Comparison of ENCODE assay signal across 8 cellular contexts in the genomic region with DNA sequence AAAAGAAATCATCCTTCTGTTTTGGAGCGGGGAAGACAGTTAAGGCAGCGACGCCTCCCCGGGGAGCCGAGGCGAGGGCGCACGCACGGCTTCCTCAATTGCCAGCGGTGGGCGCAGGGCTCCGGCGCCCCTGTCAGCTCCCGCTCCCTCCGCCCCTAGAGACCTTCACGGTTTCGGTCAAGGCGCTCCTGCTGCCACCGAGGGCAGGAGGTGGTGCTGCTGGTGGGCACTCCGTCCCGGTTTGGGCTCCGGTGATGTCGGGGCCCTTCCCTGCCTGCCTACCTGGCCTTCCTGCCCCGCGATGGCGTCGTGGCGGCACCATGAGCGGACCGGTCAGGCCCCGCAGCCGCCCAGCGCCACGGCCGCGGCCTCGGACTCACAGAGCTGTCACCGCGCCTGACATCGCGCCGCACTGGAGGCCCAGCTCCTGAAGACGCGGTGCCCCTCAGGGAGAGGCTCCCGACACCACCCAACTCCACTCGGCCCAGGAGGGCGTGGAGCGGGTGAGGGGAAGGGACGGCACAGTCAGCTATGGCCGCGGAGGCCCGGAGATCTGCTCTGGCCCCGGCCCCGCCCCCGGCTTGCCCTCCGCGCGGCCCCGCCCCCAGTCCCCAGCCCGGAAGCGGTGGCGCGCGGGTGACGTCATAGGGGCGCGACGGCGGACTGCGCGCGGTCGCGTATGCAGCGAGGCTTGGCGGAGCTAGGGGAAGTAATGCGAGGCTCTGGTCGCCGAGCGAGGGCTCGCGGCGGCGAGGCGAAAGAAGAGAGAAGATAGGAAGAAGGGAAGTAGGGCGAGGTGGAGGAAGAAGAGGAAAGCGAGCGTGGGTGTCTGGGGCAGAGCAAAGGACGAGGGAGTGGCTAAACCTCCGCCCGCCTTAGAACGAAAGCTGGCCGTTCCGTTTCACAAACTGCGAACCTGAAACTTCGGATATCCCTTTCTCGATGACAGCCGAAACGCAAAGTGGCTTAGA. TPM values are rescaled to one million over a fixed set of nuclear protein-coding genes. Genes with fewer than 3 reads are reported as not detected.
DNase-seq lines count a peak whose midpoint lies in the region; ATAC-seq and TF ChIP-seq lines count a peak whose summit lies in the region.

A gene with protein sequence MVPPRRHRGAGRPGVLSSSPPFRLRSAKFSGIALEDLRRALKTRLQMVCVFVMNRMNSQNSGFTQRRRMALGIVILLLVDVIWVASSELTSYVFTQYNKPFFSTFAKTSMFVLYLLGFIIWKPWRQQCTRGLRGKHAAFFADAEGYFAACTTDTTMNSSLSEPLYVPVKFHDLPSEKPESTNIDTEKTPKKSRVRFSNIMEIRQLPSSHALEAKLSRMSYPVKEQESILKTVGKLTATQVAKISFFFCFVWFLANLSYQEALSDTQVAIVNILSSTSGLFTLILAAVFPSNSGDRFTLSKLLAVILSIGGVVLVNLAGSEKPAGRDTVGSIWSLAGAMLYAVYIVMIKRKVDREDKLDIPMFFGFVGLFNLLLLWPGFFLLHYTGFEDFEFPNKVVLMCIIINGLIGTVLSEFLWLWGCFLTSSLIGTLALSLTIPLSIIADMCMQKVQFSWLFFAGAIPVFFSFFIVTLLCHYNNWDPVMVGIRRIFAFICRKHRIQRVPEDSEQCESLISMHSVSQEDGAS (minus strand): TSS at position 555 of the 971 bp plus-strand sequence. CDS start 233 bp downstream, at position 322.

- H3K9me3 Mint-ChIP-seq in H9: peaks cover 0 to 3% of the 10 kb centered on the region in 2 experiments; a peak in 2 of 5 replicates
- H3K9me3 Mint-ChIP-seq in nephron: no peaks in the 10 kb centered on the region

- H3K27me3 Mint-ChIP-seq in H9 (ENCODE audit: low read depth) (no peaks in the 10 kb centered on the region), nephron (ENCODE audit: low read depth) (no peaks in the 10 kb centered on the region)

- H4K5ac ChIP-seq in H9 (ENCODE audit: insufficient read length, low read depth, low read length): no peak within 1 kb of the TSS

- H3K27ac ChIP-seq in H9 (ENCODE audit: insufficient read length, low read depth, low read length): no peak within 1 kb of the TSS

- WGBS in H9 (ENCODE audit: extremely low coverage, insufficient read length, low lambda C conversion rate): no CpG with 5 or more reads among the region's 99 CpGs

- peak within 1 kb of the TSS; percentile 87 for H3K4me2 ChIP-seq in H9 (ENCODE audit: insufficient read depth, insufficient read length, low read length)

- no peak within 1 kb of the TSS for H2AK5ac ChIP-seq in H9 (ENCODE audit: insufficient read length, low read length)

- H3K23ac ChIP-seq in H9 (ENCODE audit: insufficient read length, low read depth, low read length): no peak within 1 kb of the TSS

- peak within 1 kb of the TSS; percentile 97 to 99 for H3K4me3 Mint-ChIP-seq in H9
- H3K4me3 Mint-ChIP-seq in nephron: peak within 1 kb of the TSS; percentile 91 to 95 (median 94)

- H3K36me3 Mint-ChIP-seq in H9 (ENCODE audit: insufficient read depth in 1 of 3, low read depth in 3 of 3) (peaks cover 2 to 7% (median 6%) of the 10 kb centered on the region in 3 experiments; a peak in 4 of 7 replicates), nephron (ENCODE audit: low read depth) (peaks cover 11% of the 10 kb centered on the region)

- no peak within 1 kb of the TSS for H3T11ph ChIP-seq in H9 (ENCODE audit: low read length)

- H3K23me2 ChIP-seq in H9 (ENCODE audit: insufficient read length, low read depth, low read length, poor library complexity, severe bottlenecking): peaks cover 6% of the 10 kb centered on the region

- no peak within 1 kb of the TSS for H3K4ac ChIP-seq in H9 (ENCODE audit: low read depth, low read length)

- no peak within 1 kb of the TSS for H2BK120ac ChIP-seq in H9 (ENCODE audit: low read depth, low read length, poor library complexity, severe bottlenecking)

- peaks cover 4% of the 10 kb centered on the region; the same call in 1 of the 2 replicates for H3K79me2 ChIP-seq in H9 (ENCODE audit: insufficient read depth, low read length)

- H3K27ac Mint-ChIP-seq in H9 (peak within 1 kb of the TSS; percentile 96 to 100 (median 99); a peak in 6 of 7 replicates), nephron (peak within 1 kb of the TSS; percentile 96 to 99 (median 98))

- no peaks in the 10 kb centered on the region for H3K27me3 ChIP-seq in H9 (ENCODE audit: insufficient read depth, low read length)

- no peak within 1 kb of the TSS for H3K56ac ChIP-seq in H9 (ENCODE audit: insufficient read length, low read depth, low read length)

- no peaks in the 10 kb centered on the region for H3K4me1 ChIP-seq in H9 (ENCODE audit: insufficient read depth, low read length)

- H4K91ac ChIP-seq in H9 (ENCODE audit: insufficient read length, low read depth, low read length): no peak within 1 kb of the TSS

- peak within 1 kb of the TSS; percentile 88 for H3K14ac ChIP-seq in H9 (ENCODE audit: insufficient read depth, low read length)

- no peak within 1 kb of the TSS for H4K8ac ChIP-seq in H9 (replicated peaks; ENCODE audit: insufficient read length, low read depth, low read length)

- H3K4me1 Mint-ChIP-seq in H9 (peaks cover 9 to 10% of the 10 kb centered on the region in 2 experiments), nephron (peaks cover 43% of the 10 kb centered on the region)

- no peaks in the 10 kb centered on the region for H3K79me1 ChIP-seq in H9 (ENCODE audit: insufficient read depth, low read depth, low read length, poor library complexity, severe bottlenecking)

- no peak within 1 kb of the TSS for H2BK5ac ChIP-seq in H9 (ENCODE audit: insufficient read length, low read length)

- H2BK15ac ChIP-seq in H9 (ENCODE audit: low read depth, low read length): no peak within 1 kb of the TSS

- H3K9me3 ChIP-seq in H9 (ENCODE audit: control insufficient read depth, low read depth, low read length): no peaks in the 10 kb centered on the region

- no peak within 1 kb of the TSS for H2BK12ac ChIP-seq in H9 (ENCODE audit: insufficient read length, low read depth, low read length)

- TF ChIP-seq CTCF in H9 (conservative IDR thresholded peaks at IDR 0.05): no peak
- TF ChIP-seq CTCF in nephron (IDR thresholded peaks at IDR 0.05; ENCODE audit: unreplicated experiment in 3 of 3): no peak

- no peaks in the 10 kb centered on the region for H4K20me1 ChIP-seq in H9 (ENCODE audit: control insufficient read depth, insufficient read depth, insufficient read length)

- no peak within 1 kb of the TSS for H2BK20ac ChIP-seq in H9 (ENCODE audit: low read depth, low read length, poor library complexity, severe bottlenecking)

- DNase-seq in ELR (ENCODE audit: low read depth) (peak; percentile 93), H9 (peak; percentile 91), M059J (ENCODE audit: low read depth) (peak; percentile 84), fibroblast of peridontal ligament (ENCODE audit: extremely low read depth) (peak; percentile 83)
- DNase-seq in activated T-helper 9 cell treated with anti-CD3 and anti-CD28 coated beads, Interleukin-2, amount 50 U/mL, for 16 hours (ENCODE audit: low read depth): peak; percentile 91
- peak; percentile 98 for DNase-seq in stimulated activated naive CD8-positive, alpha-beta T cell treated with anti-CD3 and anti-CD28 coated beads, Interleukin-15, Interleukin-2, amounts not matched to agents 100 U/mL and 50 U/mL, for 24 hours

- TF ChIP-seq POLR2A in Raji (IDR thresholded peaks at IDR 0.05; ENCODE audit: insufficient read depth, low read depth, low read length): peak; percentile 89

- H3K9ac ChIP-seq in H9 (ENCODE audit: extremely low read depth, insufficient read length, low read length): peak within 1 kb of the TSS; percentile 93

- no peak within 1 kb of the TSS for H2AFZ ChIP-seq in H9 (ENCODE audit: low read length)

- ATAC-seq in stimulated activated naive CD8-positive, alpha-beta T cell treated with anti-CD3 and anti-CD28 coated beads, Interleukin-15, Interleukin-2, amounts not matched to agents 100 U/mL and 50 U/mL, for 24 hours: peak; percentile 91

- H3K18ac ChIP-seq in H9 (ENCODE audit: insufficient read length, low read depth, low read length): peak within 1 kb of the TSS; percentile 94

RNA-seq across cellular contexts. Expression of the gene that starts here (rescaled TPM):
- total RNA-seq in H9 (2021): 26.2 and 31.3 TPM in 2 replicates
- 60.9 and 66.1 TPM in 2 replicates for total RNA-seq in M059J (2014; rRNA removed; shearing (Covaris generic))
